10 cellular contexts compared by ENCODE assay signal in genomic region chr4:150583287-150584197, GRCh38. TPM values are rescaled to one million over a fixed set of nuclear protein-coding genes. Genes with fewer than 3 reads are reported as not detected.
A peak's percentile ranks its signal among the peaks of the same experiment; 100 is the strongest.
DNase-seq lines count a peak whose midpoint lies in the region; ATAC-seq and TF ChIP-seq lines count a peak whose summit lies in the region.
"Had no signal": no experiment of that assay in that cellular context is flagged by ENCODE, and none has a peak within 500 bp of the region (broad histone marks: within the 10 kb centered on the region; RNA-seq: fewer than 3 reads in every experiment).

No MANE protein-coding gene starts in this region.

- DNase-seq in Ammon's horn (ENCODE audit: low spot score) (peak; percentile 22), amniotic epithelial cell (ENCODE audit: low read depth) (peak; percentile 48), left ventricle myocardium superior (peak; percentile 70), omental fat pad (ENCODE audit: low spot score) (no peak), NCI-H1694 treated with DMSO at 0.1 percent for 48 hours (lab: John Stamatoyannopoulos, UW) (no peak)
- DNase-seq in effector memory CD4-positive, alpha-beta T cell, result no peak
- no peak for DNase-seq in activated CD8-positive, alpha-beta T cell treated with anti-CD3 and anti-CD28 coated beads for 36 hours
- DNase-seq: GOT3 had no signal

- H3K27me3 ChIP-seq in effector memory CD4-positive, alpha-beta T cell (replicated peaks; ENCODE audit: control insufficient read depth, insufficient read depth, low read length, poor library complexity, severe bottlenecking), result no peaks in the 10 kb centered on the region
- H3K27me3 ChIP-seq: BLaER1 had no signal

- intact Hi-C loops in left ventricle myocardium superior (cut with micrococcal nuclease), result no loop called here
- intact Hi-C loops in activated CD8-positive, alpha-beta T cell treated with anti-CD3 and anti-CD28 coated beads for 36 hours (cut with micrococcal nuclease), result no loop called here

- H3K9me3 Mint-ChIP-seq in activated CD8-positive, alpha-beta T cell treated with anti-CD3 and anti-CD28 coated beads for 36 hours, result no peaks in the 10 kb centered on the region

- no peaks in the 10 kb centered on the region for H3K4me1 ChIP-seq in effector memory CD4-positive, alpha-beta T cell (ENCODE audit: control insufficient read depth, insufficient read depth, low read length, poor library complexity, severe bottlenecking)
- H3K4me1 ChIP-seq: BLaER1 had no signal

- H3K4me3 Mint-ChIP-seq in activated CD8-positive, alpha-beta T cell treated with anti-CD3 and anti-CD28 coated beads for 36 hours, result no peak overlapping the region

- no peaks in the 10 kb centered on the region for H3K27me3 Mint-ChIP-seq in activated CD8-positive, alpha-beta T cell treated with anti-CD3 and anti-CD28 coated beads for 36 hours

- peaks cover 64% of the 10 kb centered on the region for H3K36me3 Mint-ChIP-seq in activated CD8-positive, alpha-beta T cell treated with anti-CD3 and anti-CD28 coated beads for 36 hours (ENCODE audit: low read depth)

- H3K4me1 Mint-ChIP-seq in activated CD8-positive, alpha-beta T cell treated with anti-CD3 and anti-CD28 coated beads for 36 hours (ENCODE audit: low read depth), result no peaks in the 10 kb centered on the region

- ATAC-seq in left ventricle myocardium superior (peak; percentile 79), omental fat pad (ENCODE audit: low FRiP score) (peak; percentile 49), HG02870 (IDR thresholded peaks at IDR 0.05; ENCODE audit: unreplicated experiment) (no peak)
- ATAC-seq in activated CD8-positive, alpha-beta T cell treated with anti-CD3 and anti-CD28 coated beads for 36 hours, result no peak

- no peaks in the 10 kb centered on the region for H3K9me3 ChIP-seq in effector memory CD4-positive, alpha-beta T cell (ENCODE audit: control insufficient read depth, low read length)

- H3K27ac Mint-ChIP-seq in activated CD8-positive, alpha-beta T cell treated with anti-CD3 and anti-CD28 coated beads for 36 hours, result no peak overlapping the region

- H3K4me3 ChIP-seq in effector memory CD4-positive, alpha-beta T cell (ENCODE audit: insufficient read depth, low read depth, low read length, poor library complexity, severe bottlenecking), result no peak overlapping the region
- H3K4me3 ChIP-seq: BLaER1 had no signal

- no peak overlapping the region for H3K27ac ChIP-seq in effector memory CD4-positive, alpha-beta T cell (ENCODE audit: insufficient read depth, low read length, poor library complexity, severe bottlenecking)
- H3K27ac ChIP-seq: BLaER1 had no signal

- CTCF ChIA-PET in activated CD8-positive, alpha-beta T cell treated with anti-CD3 and anti-CD28 coated beads for 36 hours (lab: Charles Lee), result no interaction called here

- peaks cover 30% of the 10 kb centered on the region for H3K36me3 ChIP-seq in effector memory CD4-positive, alpha-beta T cell (ENCODE audit: control insufficient read depth, insufficient read depth, low read length)

- TF ChIP-seq CTCF in omental fat pad (IDR thresholded peaks at IDR 0.05), result no peak
- no peak for TF ChIP-seq CTCF in activated CD8-positive, alpha-beta T cell treated with anti-CD3 and anti-CD28 coated beads for 36 hours (IDR thresholded peaks at IDR 0.05)

- POLR2A ChIA-PET in activated CD8-positive, alpha-beta T cell treated with anti-CD3 and anti-CD28 coated beads for 36 hours (lab: Charles Lee), result no interaction called here

RNA-seq across cellular contexts. Expression of gene MAB21L2, which starts 1.6 kb away (rescaled TPM):
- 0.17 TPM for total RNA-seq in left ventricle myocardium superior
- 10 to 100 TPM in 1 of 4 donors, 1 to 10 TPM in 1, not detected in 2; 3.4 to 25.1 TPM for total RNA-seq in omental fat pad
- total RNA-seq in activated CD8-positive, alpha-beta T cell treated with anti-CD3 and anti-CD28 coated beads for 36 hours, result not detected

Comparison
In these comparisons a context has a peak if more than half of its experiments do, and no peak if none do; other contexts are left out.
1. DNase-seq: peak in Ammon's horn (single experiment), amniotic epithelial cell (single experiment) and left ventricle myocardium superior (single experiment); none in omental fat pad (single experiment), effector memory CD4-positive, alpha-beta T cell (0 of 3), NCI-H1694 treated with DMSO at 0.1 percent for 48 hours (single experiment) and activated CD8-positive, alpha-beta T cell treated with anti-CD3 and anti-CD28 coated beads for 36 hours (single experiment).
2. ATAC-seq: peak in left ventricle myocardium superior (single experiment) and omental fat pad (single experiment); none in HG02870 (single experiment) and activated CD8-positive, alpha-beta T cell treated with anti-CD3 and anti-CD28 coated beads for 36 hours (single experiment).